In the genomic region with DNA sequence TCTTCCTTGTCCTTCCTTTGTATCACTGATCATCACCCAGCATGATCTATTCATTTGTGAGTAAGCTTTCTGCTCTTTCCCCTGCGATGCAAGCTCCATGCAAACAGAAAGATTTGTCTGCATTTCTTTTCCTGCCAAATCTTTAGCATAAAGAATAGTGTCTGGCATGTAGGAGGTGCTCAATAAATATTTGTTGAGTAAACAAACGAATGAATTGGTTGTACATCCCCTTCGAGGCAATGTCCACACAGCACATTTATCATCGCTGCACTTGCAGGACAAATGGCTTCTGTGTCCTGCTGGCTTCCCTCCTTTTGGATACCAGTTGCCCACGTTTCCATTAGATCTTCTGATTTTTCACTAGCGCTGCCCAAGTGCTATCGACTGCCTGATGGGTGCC, we compare ENCODE assay signal across 22 cellular contexts.
DNase-seq lines count a peak whose midpoint lies in the region; ATAC-seq, FAIRE-seq and TF ChIP-seq lines count a peak whose summit lies in the region.
"Had no signal": no experiment of that assay in that cellular context is flagged by ENCODE, and none has a peak within 500 bp of the region (broad histone marks: within the 10 kb centered on the region; RNA-seq: fewer than 3 reads in every experiment).

No MANE protein-coding gene starts in this region.

- H3K36me3 ChIP-seq in HepG2 (replicated peaks in 1 of 2; ENCODE audit: control insufficient read depth in 1 of 2, insufficient read depth in 2 of 2, low read length in 2 of 2) (no peaks in the 10 kb centered on the region), right lobe of liver (no peaks in the 10 kb centered on the region), astrocyte (ENCODE audit: insufficient read depth, low read length) (no peaks in the 10 kb centered on the region)
- H3K36me3 ChIP-seq: BE2C, SJSA1 had no signal

- in situ Hi-C loops in HepG2 (cut with HindIII; ENCODE audit: extremely low pct_ligation_motif_present, low pct_unique_long_range_greater_than_20kb): no loop called here

- no peak for ATAC-seq in HepG2
- ATAC-seq in right lobe of liver: no peak
- ATAC-seq in stimulated activated effector memory CD8-positive, alpha-beta T cell treated with anti-CD3 and anti-CD28 coated beads, Interleukin-12 subunit alpha, Interleukin-12 subunit beta, amount 100 ng/mL, for 72 hours: no peak
- ATAC-seq: A549, GM23338 had no signal

- peaks cover 3% of the 10 kb centered on the region for H3K36me3 Mint-ChIP-seq in astrocyte (ENCODE audit: low read depth, unreplicated experiment)
- no peaks in the 10 kb centered on the region for H3K36me3 Mint-ChIP-seq in stimulated activated effector memory CD8-positive, alpha-beta T cell treated with anti-CD3 and anti-CD28 coated beads, Interleukin-12 subunit alpha, Interleukin-12 subunit beta, amount 100 ng/mL, for 72 hours

- no peak overlapping the region for H2AFZ ChIP-seq in HepG2 (ENCODE audit: low read length)
- H2AFZ ChIP-seq in astrocyte (ENCODE audit: low read depth, low read length): no peak overlapping the region
- H2AFZ ChIP-seq: GM23338 had no signal

- intact Hi-C loops in HepG2 (cut with micrococcal nuclease; ENCODE audit: unreplicated experiment) (no loop called here), right lobe of liver (cut with DNase I) (no loop called here)

- H4K20me1 ChIP-seq in HepG2 (ENCODE audit: insufficient read depth, low read length) (no peaks in the 10 kb centered on the region), astrocyte (ENCODE audit: insufficient read depth, low read length) (no peaks in the 10 kb centered on the region)

- H3K79me2 ChIP-seq in HepG2 (ENCODE audit: insufficient read depth, low read length) (no peaks in the 10 kb centered on the region), astrocyte (ENCODE audit: insufficient read depth, low read length) (no peaks in the 10 kb centered on the region)

- H3K9me3 ChIP-seq in HepG2 (ENCODE audit: low read length) (no peaks in the 10 kb centered on the region), right lobe of liver (no peaks in the 10 kb centered on the region), astrocyte (ENCODE audit: insufficient read depth, low read depth, low read length) (no peaks in the 10 kb centered on the region)
- H3K9me3 ChIP-seq: BE2C, SJSA1 had no signal

- WGBS in HepG2 (ENCODE audit: low lambda C conversion rate): 1% methylated on average over 7 of the region's 7 CpGs
- WGBS in right lobe of liver (ENCODE audit: insufficient coverage, low coverage, low lambda C conversion rate, missing lambda C conversion rate): 45% methylated on average over 6 of the region's 7 CpGs

- H3K4me3 Mint-ChIP-seq in astrocyte (ENCODE audit: unreplicated experiment): no peak overlapping the region
- H3K4me3 Mint-ChIP-seq in stimulated activated effector memory CD8-positive, alpha-beta T cell treated with anti-CD3 and anti-CD28 coated beads, Interleukin-12 subunit alpha, Interleukin-12 subunit beta, amount 100 ng/mL, for 72 hours: no peak overlapping the region
- H3K4me3 Mint-ChIP-seq: CD4-positive, alpha-beta T cell; GM23338; IgD-negative memory B cell had no signal

- CTCF ChIA-PET in HepG2 (lab: Yijun Ruan, JAX; ENCODE audit: low intra/inter-chr PET ratio, low total read pairs): no interaction called here

- no peak for TF ChIP-seq EP300 in HepG2 (IDR thresholded peaks at IDR 0.05; ENCODE audit: low read depth in 2 of 2, low read length in 2 of 2)
- TF ChIP-seq EP300 in HepG2 (CRISPR knock-in tag; IDR thresholded peaks at IDR 0.05; ENCODE audit: borderline replicate concordance): no peak

- H3K9ac ChIP-seq in HepG2 (ENCODE audit: insufficient read depth, low read depth, low read length): no peak overlapping the region
- H3K9ac ChIP-seq in astrocyte (ENCODE audit: low read length): no peak overlapping the region

- TF ChIP-seq RAD21 in HepG2 (CRISPR knock-in tag; IDR thresholded peaks at IDR 0.05): no peak

- no peak overlapping the region for H3K4me3 ChIP-seq in HepG2 (replicated peaks in 1 of 3; ENCODE audit: insufficient read depth in 1 of 3, low read depth in 2 of 3, low read length in 3 of 3)
- no peak overlapping the region for H3K4me3 ChIP-seq in right lobe of liver
- no peak overlapping the region for H3K4me3 ChIP-seq in astrocyte (ENCODE audit: insufficient read depth, low read depth, low read length)
- H3K4me3 ChIP-seq: A549, GM23338, SJSA1 had no signal

- H3K4me1 ChIP-seq in HepG2 (ENCODE audit: insufficient read depth, low read length) (0 out of 2 replicates have a peak, but pooled peaks cover 7% of the 10 kb centered on the region), right lobe of liver (no peaks in the 10 kb centered on the region), astrocyte (ENCODE audit: insufficient read depth, low read length) (no peaks in the 10 kb centered on the region)
- H3K4me1 ChIP-seq: A549, SJSA1 had no signal

- H3K27ac ChIP-seq in HepG2 (ENCODE audit: extremely low read length, insufficient read depth, low read length): no peak overlapping the region
- no peak overlapping the region for H3K27ac ChIP-seq in right lobe of liver
- no peak overlapping the region for H3K27ac ChIP-seq in astrocyte (ENCODE audit: low read depth, low read length)
- H3K27ac ChIP-seq: A549, SJSA1 had no signal

- POLR2A ChIA-PET in HepG2 (lab: Yijun Ruan, JAX): no interaction called here

- BruUV-seq in HepG2 (replicated peaks; lab: Mats Ljungman, UMichigan): no TSS peak

- TF ChIP-seq CTCF in HepG2 (CRISPR knock-in tag; IDR thresholded peaks at IDR 0.05) (no peak), right lobe of liver (IDR thresholded peaks at IDR 0.05) (no peak), astrocyte (IDR thresholded peaks at IDR 0.05; ENCODE audit: insufficient read depth, low read depth, low read length) (no peak)

- DNase-seq in HepG2 (ENCODE audit: low spot score) (no peak), right lobe of liver (no peak), NCI-H345 treated with DMSO at 0.1 percent for 48 hours (lab: John Stamatoyannopoulos, UW; ENCODE audit: unreplicated experiment) (peak; percentile 80), astrocyte (ENCODE audit: low read depth) (no peak), HT-29 (ENCODE audit: low spot score) (no peak), NCI-H2029 (lab: John Stamatoyannopoulos, UW) (no peak)
- no peak for DNase-seq in stimulated activated effector memory CD8-positive, alpha-beta T cell treated with anti-CD3 and anti-CD28 coated beads, Interleukin-12 subunit alpha, Interleukin-12 subunit beta, amount 100 ng/mL, for 72 hours (ENCODE audit: low spot score in 2 of 2)
- DNase-seq: HCEC 1CT, MV-4-11, NCI-H1694 treated with DMSO at 0.1 percent for 48 hours, NCI-H2107, NCI-H2227 treated with DMSO at 0.1 percent for 48 hours, NCI-H526 treated with DMSO at 0.1 percent for 48 hours, T-helper 1 cell had no signal

- peaks cover 51% of the 10 kb centered on the region for H3K27me3 Mint-ChIP-seq in astrocyte (ENCODE audit: low read depth, unreplicated experiment)

- TF ChIP-seq POLR2A in HepG2 (IDR thresholded peaks at IDR 0.05; ENCODE audit: insufficient read depth in 1 of 2, low read depth in 2 of 2, low read length in 2 of 2): no peak
- no peak for TF ChIP-seq POLR2A in right lobe of liver (IDR thresholded peaks at IDR 0.05)

- H3K4me2 ChIP-seq in HepG2 (ENCODE audit: low read depth, low read length): no peak overlapping the region
- no peak overlapping the region for H3K4me2 ChIP-seq in astrocyte (ENCODE audit: low read length)
- H3K4me2 ChIP-seq: A549, GM23338 had no signal

- H3K27me3 ChIP-seq in HepG2 (ENCODE audit: control insufficient read depth in 1 of 2, insufficient read depth in 2 of 2, low read length in 2 of 2) (peaks cover 1 to 39% of the 10 kb centered on the region in 2 experiments; a peak in 3 of 5 replicates), right lobe of liver (no peaks in the 10 kb centered on the region), astrocyte (ENCODE audit: insufficient read depth, low read length) (no peaks in the 10 kb centered on the region)
- H3K27me3 ChIP-seq: BE2C, SJSA1 had no signal

- H3K4me1 Mint-ChIP-seq in astrocyte (ENCODE audit: low read depth, unreplicated experiment): no peaks in the 10 kb centered on the region
- no peaks in the 10 kb centered on the region for H3K4me1 Mint-ChIP-seq in stimulated activated effector memory CD8-positive, alpha-beta T cell treated with anti-CD3 and anti-CD28 coated beads, Interleukin-12 subunit alpha, Interleukin-12 subunit beta, amount 100 ng/mL, for 72 hours

- FAIRE-seq in HepG2 (lab: Jason Lieb, UNC) (no peak), astrocyte (lab: Jason Lieb, UNC) (no peak)
- FAIRE-seq: A549, GM12892, RCC 7860 had no signal

- H3K27ac Mint-ChIP-seq in astrocyte (ENCODE audit: unreplicated experiment): peak overlapping the region; percentile 59
- H3K27ac Mint-ChIP-seq in stimulated activated effector memory CD8-positive, alpha-beta T cell treated with anti-CD3 and anti-CD28 coated beads, Interleukin-12 subunit alpha, Interleukin-12 subunit beta, amount 100 ng/mL, for 72 hours: no peak overlapping the region
- H3K27ac Mint-ChIP-seq: CD4-positive, alpha-beta T cell; GM23338; IgD-negative memory B cell had no signal

- H3K9me3 Mint-ChIP-seq in astrocyte (ENCODE audit: unreplicated experiment): peaks cover 1% of the 10 kb centered on the region
- peaks cover 2% of the 10 kb centered on the region for H3K9me3 Mint-ChIP-seq in stimulated activated effector memory CD8-positive, alpha-beta T cell treated with anti-CD3 and anti-CD28 coated beads, Interleukin-12 subunit alpha, Interleukin-12 subunit beta, amount 100 ng/mL, for 72 hours
- H3K9me3 Mint-ChIP-seq: CD4-positive, alpha-beta T cell had no signal

TF ChIP-seq in HepG2, 621 proteins besides CTCF, POLR2A, EP300 and RAD21:
- TF ChIP-seq ZFX (CRISPR knock-in tag; IDR thresholded peaks at IDR 0.05; ENCODE audit: low read depth): no peak
- TF ChIP-seq BCL6 (CRISPR knock-in tag; IDR thresholded peaks at IDR 0.05): peak; percentile 45; the same call in 1 of the 2 replicates
TF ChIP-seq in HepG2: peak in this region for 1.
